Comparison of ENCODE assay signal across 13 cellular contexts in genomic region chr17:82078433-82078832, GRCh38.
"Had no signal": no experiment of that assay in that cellular context is flagged by ENCODE, and none has a peak within 500 bp of the region (broad histone marks: within the 10 kb centered on the region; RNA-seq: fewer than 3 reads in every experiment).

No MANE protein-coding gene starts in this region.

- H3K27me3 Mint-ChIP-seq: stimulated activated naive CD8-positive, alpha-beta T cell treated with anti-CD3 and anti-CD28 coated beads, Interleukin-15, amount 100 ng/mL, for 72 hours; T-cell had no signal

- H3K4me3 ChIP-seq: colonic mucosa, ovary, upper lobe of left lung had no signal

- H3K9me3 ChIP-seq: colonic mucosa, ovary, upper lobe of left lung had no signal

- H3K27ac ChIP-seq: colonic mucosa, ovary had no signal

- H3K27me3 ChIP-seq: colonic mucosa, ovary, upper lobe of left lung had no signal

- H3K4me3 Mint-ChIP-seq: stimulated activated naive CD8-positive, alpha-beta T cell treated with anti-CD3 and anti-CD28 coated beads, Interleukin-15, amount 100 ng/mL, for 72 hours; T-cell had no signal

- H3K27ac Mint-ChIP-seq: stimulated activated naive CD8-positive, alpha-beta T cell treated with anti-CD3 and anti-CD28 coated beads, Interleukin-15, amount 100 ng/mL, for 72 hours; T-cell had no signal

- H3K36me3 ChIP-seq: ovary had no signal

- H3K4me1 ChIP-seq: colonic mucosa, upper lobe of left lung had no signal

- H3K4me1 Mint-ChIP-seq: neural crest cell; stimulated activated naive CD8-positive, alpha-beta T cell treated with anti-CD3 and anti-CD28 coated beads, Interleukin-15, amount 100 ng/mL, for 72 hours; T-cell had no signal

- DNase-seq: activated CD4-positive, alpha-beta T cell treated with anti-CD3 and anti-CD28 coated beads, Interleukin-2, amount 50 U/mL, for 48 hours; activated CD4-positive, CD25-positive, alpha-beta regulatory T cell treated with anti-CD3 and anti-CD28 coated beads, Interleukin-2, amount 50 U/mL, for 72 hours; activated naive CD4-positive, alpha-beta T cell treated with anti-CD3 and anti-CD28 coated beads, Interleukin-2, amount 50 U/mL, for 16 hours; caudate nucleus; colonic mucosa; head of caudate nucleus; stimulated activated CD4-positive, alpha-beta T cell treated with anti-CD3 and anti-CD28 coated beads, Interleukin-1b, Interleukin-23, amount 100 ng/mL, for 48 hours; stimulated activated naive CD8-positive, alpha-beta T cell treated with anti-CD3 and anti-CD28 coated beads, Interleukin-15, amount 100 ng/mL, for 72 hours; T-cell; T-helper 9 cell had no signal

- H3K9me3 Mint-ChIP-seq: neural crest cell; stimulated activated naive CD8-positive, alpha-beta T cell treated with anti-CD3 and anti-CD28 coated beads, Interleukin-15, amount 100 ng/mL, for 72 hours; T-cell had no signal

- ATAC-seq: stimulated activated naive CD8-positive, alpha-beta T cell treated with anti-CD3 and anti-CD28 coated beads, Interleukin-15, amount 100 ng/mL, for 72 hours had no signal
